In genomic region chr3:196138464-196138863, GRCh38 we compare ENCODE assay signal across 14 cellular contexts. TPM values are rescaled to one million over a fixed set of nuclear protein-coding genes. Genes with fewer than 3 reads are reported as not detected.
A peak's percentile ranks its signal among the peaks of the same experiment; 100 is the strongest.
DNase-seq lines count a peak whose midpoint lies in the region; ATAC-seq and TF ChIP-seq lines count a peak whose summit lies in the region.
"Had no signal": no experiment of that assay in that cellular context is flagged by ENCODE, and none has a peak within 500 bp of the region (broad histone marks: within the 10 kb centered on the region; RNA-seq: fewer than 3 reads in every experiment).

No MANE protein-coding gene starts in this region.

- no peak overlapping the region for H3K9ac ChIP-seq in SK-N-SH
- no peak overlapping the region for H3K9ac ChIP-seq in neural progenitor cell

- CTCF ChIA-PET in CD8-positive, alpha-beta memory T cell (lab: Charles Lee) = interaction anchor here (1.0 kb wide), 1 partner anchor 41 kb away, joined by 3 read pairs; no protein-coding TSS in a partner anchor
- CTCF ChIA-PET in SK-N-SH (lab: Yijun Ruan, JAX) = interaction anchor here (1.2 to 1.7 kb wide), 3 partner anchors 21 to 65 kb away, joined by 4 to 5 read pairs (median 5); no protein-coding TSS in a partner anchor
- CTCF ChIA-PET in CD4-positive, alpha-beta memory T cell (lab: Charles Lee; ENCODE audit: partially characterized antibody) = interaction anchor here (0.9 to 1.9 kb wide), 3 partner anchors 27 to 65 kb away, joined by 3 to 5 read pairs (median 4); no protein-coding TSS in a partner anchor

- no peak for DNase-seq in CD8-positive, alpha-beta memory T cell
- peak; percentile 42 for DNase-seq in SK-N-SH
- peak; percentile 77 for DNase-seq in fibroblast of the aortic adventitia (ENCODE audit: low read depth)
- no peak for DNase-seq in neural progenitor cell (ENCODE audit: low spot score)
- no peak for DNase-seq in CD4-positive, alpha-beta memory T cell
- no peak for DNase-seq in NCI-H128 (lab: John Stamatoyannopoulos, UW; ENCODE audit: unreplicated experiment)
- no peak for DNase-seq in T-helper 17 cell
- DNase-seq: activated CD4-positive, alpha-beta T cell treated with anti-CD3 and anti-CD28 coated beads for 36 hours; activated naive CD8-positive, alpha-beta T cell treated with anti-CD3 and anti-CD28 coated beads for 36 hours; heart right ventricle; NCI-H2029 treated with DMSO at 0.1 percent for 48 hours; substantia nigra had no signal

- H3K79me2 ChIP-seq in SK-N-SH (ENCODE audit: insufficient read depth) (no peaks in the 10 kb centered on the region), neural progenitor cell (ENCODE audit: low read depth) (no peaks in the 10 kb centered on the region)

- no peaks in the 10 kb centered on the region for H3K36me3 ChIP-seq in CD8-positive, alpha-beta memory T cell (ENCODE audit: insufficient read depth, low read length)
- H3K36me3 ChIP-seq in SK-N-SH (replicated peaks in 1 of 2; ENCODE audit: control insufficient read depth in 1 of 2, insufficient read depth in 2 of 2, low read length in 1 of 2) (no peaks in the 10 kb centered on the region), neural progenitor cell (no peaks in the 10 kb centered on the region)
- no peaks in the 10 kb centered on the region for H3K36me3 ChIP-seq in CD4-positive, alpha-beta memory T cell (ENCODE audit: insufficient read depth, low read length)
- H3K36me3 ChIP-seq: heart right ventricle had no signal

- WGBS in SK-N-SH (ENCODE audit: low lambda C conversion rate) = 62% methylated on average over 5 of the region's 5 CpGs

- H4K20me1 ChIP-seq in SK-N-SH (ENCODE audit: insufficient read depth) = no peaks in the 10 kb centered on the region
- no peaks in the 10 kb centered on the region for H4K20me1 ChIP-seq in neural progenitor cell (ENCODE audit: low read depth)

- H3K9me3 Mint-ChIP-seq in CD8-positive, alpha-beta memory T cell = no peaks in the 10 kb centered on the region
- peaks cover 2% of the 10 kb centered on the region for H3K9me3 Mint-ChIP-seq in neural progenitor cell
- H3K9me3 Mint-ChIP-seq in CD4-positive, alpha-beta memory T cell = no peaks in the 10 kb centered on the region
- H3K9me3 Mint-ChIP-seq: activated naive CD8-positive, alpha-beta T cell treated with anti-CD3 and anti-CD28 coated beads for 36 hours; endodermal cell had no signal

- peaks cover 0 to 1% of the 10 kb centered on the region in 2 donors for H3K27me3 Mint-ChIP-seq in CD8-positive, alpha-beta memory T cell
- peaks cover 6% of the 10 kb centered on the region for H3K27me3 Mint-ChIP-seq in neural progenitor cell (ENCODE audit: insufficient read depth, low read depth)
- H3K27me3 Mint-ChIP-seq in CD4-positive, alpha-beta memory T cell = no peaks in the 10 kb centered on the region
- peaks cover 6% of the 10 kb centered on the region for H3K27me3 Mint-ChIP-seq in T-helper 17 cell
- H3K27me3 Mint-ChIP-seq: activated CD4-positive, alpha-beta T cell treated with anti-CD3 and anti-CD28 coated beads for 36 hours; activated naive CD8-positive, alpha-beta T cell treated with anti-CD3 and anti-CD28 coated beads for 36 hours had no signal

- no peak for ATAC-seq in GM19463 (IDR thresholded peaks at IDR 0.05; ENCODE audit: unreplicated experiment)
- ATAC-seq in T-helper 17 cell = no peak
- ATAC-seq: activated CD4-positive, alpha-beta T cell treated with anti-CD3 and anti-CD28 coated beads for 36 hours; heart right ventricle had no signal

- no peak for TF ChIP-seq EP300 in SK-N-SH (IDR thresholded peaks at IDR 0.05; ENCODE audit: borderline replicate concordance in 1 of 2, low read depth in 1 of 2, low read length in 1 of 2)

- no peak for TF ChIP-seq CTCF in SK-N-SH (IDR thresholded peaks at IDR 0.05)
- TF ChIP-seq CTCF in fibroblast of the aortic adventitia (IDR thresholded peaks at IDR 0.05; ENCODE audit: insufficient read depth, low read length) = no peak
- TF ChIP-seq CTCF in neural progenitor cell (IDR thresholded peaks at IDR 0.05) = no peak

- intact Hi-C loops in CD4-positive, alpha-beta memory T cell (cut with micrococcal nuclease) = loop anchor here (10.0 kb wide), 1 partner anchor 54 kb away; the partner anchor contains the start of gene TFRC

- peaks cover 0 to 7% (median 0%) of the 10 kb centered on the region in 3 donors for H3K4me1 Mint-ChIP-seq in CD8-positive, alpha-beta memory T cell
- H3K4me1 Mint-ChIP-seq in neural progenitor cell (peaks cover 21% of the 10 kb centered on the region), T-helper 17 cell (peaks cover 5% of the 10 kb centered on the region)
- peaks cover 0 to 4% (median 0%) of the 10 kb centered on the region in 4 donors for H3K4me1 Mint-ChIP-seq in CD4-positive, alpha-beta memory T cell

- POLR2A ChIA-PET in CD8-positive, alpha-beta memory T cell (lab: Charles Lee) = no interaction called here
- POLR2A ChIA-PET in SK-N-SH (lab: Yijun Ruan, JAX) = no interaction called here
- POLR2A ChIA-PET in CD4-positive, alpha-beta memory T cell (lab: Charles Lee; ENCODE audit: partially characterized antibody) = no interaction called here

- H3K27ac Mint-ChIP-seq in CD8-positive, alpha-beta memory T cell = no peak overlapping the region
- H3K27ac Mint-ChIP-seq in neural progenitor cell (peak overlapping the region; percentile 22), T-helper 17 cell (no peak overlapping the region)
- no peak overlapping the region for H3K27ac Mint-ChIP-seq in CD4-positive, alpha-beta memory T cell
- H3K27ac Mint-ChIP-seq: activated CD4-positive, alpha-beta T cell treated with anti-CD3 and anti-CD28 coated beads for 36 hours; activated naive CD8-positive, alpha-beta T cell treated with anti-CD3 and anti-CD28 coated beads for 36 hours; endodermal cell had no signal

- no peak for TF ChIP-seq RAD21 in SK-N-SH (IDR thresholded peaks at IDR 0.05; ENCODE audit: low read length)

- no peak overlapping the region for H3K4me3 ChIP-seq in CD8-positive, alpha-beta memory T cell (ENCODE audit: low read length)
- H3K4me3 ChIP-seq in SK-N-SH (ENCODE audit: low read depth in 2 of 2, low read length in 1 of 2) (no peak overlapping the region), fibroblast of the aortic adventitia (ENCODE audit: low read depth, low read length) (no peak overlapping the region), neural progenitor cell (no peak overlapping the region)
- no peak overlapping the region for H3K4me3 ChIP-seq in CD4-positive, alpha-beta memory T cell (ENCODE audit: low read length in 2 of 2)
- H3K4me3 ChIP-seq: heart right ventricle had no signal

- H3K4me2 ChIP-seq in SK-N-SH (no peak overlapping the region), neural progenitor cell (no peak overlapping the region)

- H3K4me1 ChIP-seq in CD8-positive, alpha-beta memory T cell (ENCODE audit: insufficient read depth, low read length) = no peaks in the 10 kb centered on the region
- H3K4me1 ChIP-seq in SK-N-SH (ENCODE audit: control insufficient read depth in 1 of 2, insufficient read depth in 2 of 2, low read depth in 1 of 2, low read length in 1 of 2) = peaks cover 0 to 7% of the 10 kb centered on the region in 2 experiments; a peak in 2 of 4 replicates
- H3K4me1 ChIP-seq in neural progenitor cell = no peaks in the 10 kb centered on the region
- H3K4me1 ChIP-seq in CD4-positive, alpha-beta memory T cell (ENCODE audit: insufficient read depth, low read length) = no peaks in the 10 kb centered on the region

- no peaks in the 10 kb centered on the region for H3K9me3 ChIP-seq in CD8-positive, alpha-beta memory T cell (ENCODE audit: low read length)
- no peaks in the 10 kb centered on the region for H3K9me3 ChIP-seq in SK-N-SH
- H3K9me3 ChIP-seq in neural progenitor cell (ENCODE audit: low read depth) = no peaks in the 10 kb centered on the region
- no peaks in the 10 kb centered on the region for H3K9me3 ChIP-seq in CD4-positive, alpha-beta memory T cell (ENCODE audit: control insufficient read depth in 1 of 2, low read length in 2 of 2)
- H3K9me3 ChIP-seq in T-helper 17 cell (ENCODE audit: control insufficient read depth, low read length, poor library complexity, severe bottlenecking) = no peaks in the 10 kb centered on the region
- H3K9me3 ChIP-seq: heart right ventricle had no signal

- no peak overlapping the region for H3K4me3 Mint-ChIP-seq in CD8-positive, alpha-beta memory T cell
- H3K4me3 Mint-ChIP-seq in neural progenitor cell = no peak overlapping the region
- H3K4me3 Mint-ChIP-seq in CD4-positive, alpha-beta memory T cell = no peak overlapping the region
- no peak overlapping the region for H3K4me3 Mint-ChIP-seq in T-helper 17 cell
- H3K4me3 Mint-ChIP-seq: activated CD4-positive, alpha-beta T cell treated with anti-CD3 and anti-CD28 coated beads for 36 hours; activated naive CD8-positive, alpha-beta T cell treated with anti-CD3 and anti-CD28 coated beads for 36 hours; endodermal cell had no signal

- no peaks in the 10 kb centered on the region for H3K36me3 Mint-ChIP-seq in CD8-positive, alpha-beta memory T cell
- H3K36me3 Mint-ChIP-seq in neural progenitor cell (no peaks in the 10 kb centered on the region), T-helper 17 cell (ENCODE audit: low read depth) (peaks cover 2% of the 10 kb centered on the region)
- H3K36me3 Mint-ChIP-seq in CD4-positive, alpha-beta memory T cell = no peaks in the 10 kb centered on the region
- H3K36me3 Mint-ChIP-seq: activated naive CD8-positive, alpha-beta T cell treated with anti-CD3 and anti-CD28 coated beads for 36 hours had no signal

- H3F3A ChIP-seq in SK-N-SH (replicated peaks; ENCODE audit: insufficient read depth) = no peaks in the 10 kb centered on the region
- no peaks in the 10 kb centered on the region for H3F3A ChIP-seq in neural progenitor cell (ENCODE audit: low read depth)

- H2AFZ ChIP-seq in SK-N-SH (ENCODE audit: low read depth) = no peak overlapping the region
- H2AFZ ChIP-seq in neural progenitor cell (replicated peaks) = peak overlapping the region; percentile 34

- H3K9me2 ChIP-seq in SK-N-SH = no peaks in the 10 kb centered on the region

- peak overlapping the region; percentile 28 for H3K27ac ChIP-seq in CD8-positive, alpha-beta memory T cell (ENCODE audit: low read depth, low read length)
- H3K27ac ChIP-seq in SK-N-SH (ENCODE audit: low read depth in 2 of 2, low read length in 1 of 2) (no peak overlapping the region), neural progenitor cell (no peak overlapping the region)
- H3K27ac ChIP-seq in CD4-positive, alpha-beta memory T cell (ENCODE audit: low read depth, low read length) = no peak overlapping the region
- H3K27ac ChIP-seq: heart right ventricle had no signal

- no peaks in the 10 kb centered on the region for H3K27me3 ChIP-seq in CD8-positive, alpha-beta memory T cell (ENCODE audit: insufficient read depth, low read length, poor library complexity, severe bottlenecking)
- H3K27me3 ChIP-seq in SK-N-SH (ENCODE audit: insufficient read depth) (no peaks in the 10 kb centered on the region), neural progenitor cell (no peaks in the 10 kb centered on the region)
- H3K27me3 ChIP-seq in CD4-positive, alpha-beta memory T cell (ENCODE audit: insufficient read depth, low read length) = no peaks in the 10 kb centered on the region

RNA-seq across cellular contexts. Expression of gene TFRC, which starts 56.6 kb away (rescaled TPM):
- 100 to 1,000 TPM; 669 to 687 TPM for total RNA-seq in CD8-positive, alpha-beta memory T cell
- polyA plus RNA-seq in CD8-positive, alpha-beta memory T cell = 15.9 TPM
- 35.0 and 53.5 TPM in 2 replicates for polyA plus RNA-seq in SK-N-SH (2012; rRNA removed)
- polyA plus RNA-seq in SK-N-SH (2012; cell fraction: cytosol; rRNA removed) = 57.0 and 58.6 TPM in 2 replicates
- polyA plus RNA-seq in SK-N-SH (2012; cell fraction: nucleus; rRNA removed) = 18.8 and 46.6 TPM in 2 replicates
- total RNA-seq in fibroblast of the aortic adventitia (ENCODE audit: low replicate concordance) (80.3 and 143 TPM in 2 replicates), neural progenitor cell (ENCODE audit: low replicate concordance) (60.0 and 87.7 TPM in 2 replicates), T-helper 17 cell (100 to 1,000 TPM; 218 to 221 TPM)
- 10 to 100 TPM; 63.2 to 73.1 TPM for total RNA-seq in CD4-positive, alpha-beta memory T cell
- 10 to 100 TPM; 21.7 to 38.3 TPM for polyA plus RNA-seq in CD4-positive, alpha-beta memory T cell

Comparison
In these comparisons a context has a peak if more than half of its experiments do, and no peak if none do; other contexts are left out.
1. DNase-seq: peak in SK-N-SH (single experiment) and fibroblast of the aortic adventitia (single experiment); none in CD8-positive, alpha-beta memory T cell (0 of 5), neural progenitor cell (single experiment), CD4-positive, alpha-beta memory T cell (0 of 5), NCI-H128 (single experiment) and T-helper 17 cell (0 of 3).